ENCODE assay signal across 10 cellular contexts in the genomic region with DNA sequence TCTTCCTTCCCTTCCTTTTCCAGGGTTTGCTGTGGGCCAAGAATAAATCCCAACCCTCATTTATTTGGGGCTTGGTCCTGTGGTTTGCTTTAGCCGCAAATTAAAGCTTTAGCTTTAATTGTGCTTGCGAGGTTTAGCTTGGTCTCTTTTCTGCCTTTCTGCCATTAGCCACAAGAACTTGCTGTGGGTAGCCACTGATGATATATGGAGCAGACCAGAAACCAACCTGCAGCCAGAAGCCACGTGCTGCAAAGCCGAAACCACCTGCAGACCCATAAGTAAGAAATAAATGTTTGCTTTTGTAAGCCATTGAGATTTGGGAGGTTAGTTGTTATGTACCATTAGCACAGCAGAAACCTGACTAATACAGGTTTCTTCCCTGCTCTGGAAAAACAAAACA.
"Had no signal": no experiment of that assay in that cellular context is flagged by ENCODE, and none has a peak within 500 bp of the region (broad histone marks: within the 10 kb centered on the region; RNA-seq: fewer than 3 reads in every experiment).

No MANE protein-coding gene starts in this region.

- FAIRE-seq: K562 had no signal

- H3K4me3 Mint-ChIP-seq: HFFc6 had no signal

- H3K27ac ChIP-seq: GM23248, HL-60 had no signal

- H3K9ac ChIP-seq: GM23248 had no signal

- H3K4me3 ChIP-seq: GM23248, HAP-1, K562 had no signal

- H2AFZ ChIP-seq: GM23248 had no signal

- ATAC-seq: HCT116, K562 had no signal

- H3K9me3 Mint-ChIP-seq: HFFc6 had no signal

- H3K9me3 ChIP-seq: HAP-1 had no signal

- H3K4me1 ChIP-seq: HAP-1 had no signal

- H3K36me3 ChIP-seq: HAP-1 had no signal

- DNase-seq: GOT3, H7, HFFc6, IMR-90, KG1 had no signal

- H3K27ac Mint-ChIP-seq: HFFc6 had no signal
